Comparison of ENCODE assay signal across 22 cellular contexts in genomic region chr4:9866931-9867330, GRCh38.
DNase-seq lines count a peak whose midpoint lies in the region; ATAC-seq lines count a peak whose summit lies in the region.
"Had no signal": no experiment of that assay in that cellular context is flagged by ENCODE, and none has a peak within 500 bp of the region (broad histone marks: within the 10 kb centered on the region; RNA-seq: fewer than 3 reads in every experiment).

No MANE protein-coding gene starts in this region.

- no peak overlapping the region for H3K27ac ChIP-seq in substantia nigra (ENCODE audit: low read depth, low read length, poor library complexity, severe bottlenecking)
- H3K27ac ChIP-seq: 22Rv1, A549, BLaER1 had no signal

- ATAC-seq in GM19455 (IDR thresholded peaks at IDR 0.05; ENCODE audit: unreplicated experiment) = no peak
- ATAC-seq: A549 had no signal

- DNase-seq in Ammon's horn (ENCODE audit: low spot score) (peak; percentile 42), middle frontal gyrus (ENCODE audit: extremely low spot score, low spot score) (peak; percentile 40), superior temporal gyrus (ENCODE audit: extremely low spot score) (peak; percentile 67), substantia nigra (lab: John Stamatoyannopoulos, UW) (no peak)
- DNase-seq: AML-193; BE2C; C1 segment of cervical spinal cord; CD4-positive, alpha-beta memory T cell; CD4-positive, CD25-positive, alpha-beta regulatory T cell; CD8-positive, alpha-beta memory T cell; COR-L47; DMS 273 treated with DMSO at 0.1 percent for 48 hours; DMS153; DMS53; DMS79; DND-41; EL; GDM1 had no signal

Comparison
In these comparisons a context has a peak if more than half of its experiments do, and no peak if none do; other contexts are left out.
1. DNase-seq: peak in Ammon's horn (single experiment), middle frontal gyrus (single experiment) and superior temporal gyrus (single experiment); none in substantia nigra (0 of 49).